ENCODE assay signal across 8 cellular contexts in genomic region chr20:53590122-53590521, GRCh38. TPM values are rescaled to one million over a fixed set of nuclear protein-coding genes. Genes with fewer than 3 reads are reported as not detected.
DNase-seq lines count a peak whose midpoint lies in the region; ATAC-seq, FAIRE-seq and TF ChIP-seq lines count a peak whose summit lies in the region.
"Not testable (repeated sequence)": the region's sequence is repeated elsewhere in the genome, so short reads cannot be mapped to it uniquely, and the experiment has no call there.

No MANE protein-coding gene starts in this region.

- H3K9ac ChIP-seq in K562 (ENCODE audit: insufficient read depth in 1 of 2, low read depth in 2 of 2, low read length in 2 of 2) (peak overlapping the region in 1 of 2 experiments; percentile 90; a peak in 2 of 4 replicates), mesenchymal stem cell (ENCODE audit: low read length) (peak overlapping the region; percentile 98)

- POLR2A ChIA-PET in K562 (lab: Yijun Ruan, JAX) = not testable (repeated sequence)

- peaks cover 84% of the 10 kb centered on the region for H3K79me2 ChIP-seq in K562 (ENCODE audit: control insufficient read depth, insufficient read depth, low read length)

- not testable (repeated sequence) for TF ChIP-seq RAD21 in K562 (CRISPR knock-in tag; conservative IDR thresholded peaks at IDR 0.05 in 1 of 2, IDR thresholded peaks at IDR 0.05 in 1 of 2)

- not testable (repeated sequence) for H3K4me1 ChIP-seq in K562 (replicated peaks in 1 of 2; ENCODE audit: control insufficient read depth in 2 of 2, insufficient read depth in 2 of 2, low read length in 2 of 2); mesenchymal stem cell (ENCODE audit: control insufficient read depth, insufficient read depth, low read depth, low read length); psoas muscle
- H3K4me1 ChIP-seq in upper lobe of left lung = peaks cover 14 to 34% (median 19%) of the 10 kb centered on the region in 4 donors

- not testable (repeated sequence) for H3K79me1 ChIP-seq in mesenchymal stem cell (replicated peaks; ENCODE audit: low read length, poor library complexity, severe bottlenecking)

- H3K14ac ChIP-seq in mesenchymal stem cell (ENCODE audit: low read length in 2 of 2) = not testable (repeated sequence)

- peak overlapping the region; percentile 93 for H3K27ac ChIP-seq in K562 (ENCODE audit: extremely low read depth, low read depth, low read length)
- H3K27ac ChIP-seq in mesenchymal stem cell (ENCODE audit: low read length, poor library complexity, severe bottlenecking) = not testable (repeated sequence)
- H3K27ac ChIP-seq in psoas muscle = peak overlapping the region; percentile 55
- H3K27ac ChIP-seq in upper lobe of left lung = peak overlapping the region; percentile 77 to 99 (median 98)

- not testable (repeated sequence) for TF ChIP-seq POLR2A in K562 (conservative IDR thresholded peaks at IDR 0.05); upper lobe of left lung (IDR thresholded peaks at IDR 0.05)

- H4K8ac ChIP-seq in mesenchymal stem cell (ENCODE audit: low read length) = not testable (repeated sequence)

- in situ Hi-C loops in K562 (cut with MboI) = not testable (repeated sequence)

- not testable (repeated sequence) for H2BK15ac ChIP-seq in mesenchymal stem cell (ENCODE audit: low read depth, poor library complexity, severe bottlenecking)

- not testable (repeated sequence) for ATAC-seq in K562; psoas muscle; upper lobe of left lung (ENCODE audit: low FRiP score in 2 of 2)

- H2BK5ac ChIP-seq in mesenchymal stem cell (ENCODE audit: low read depth, low read length, poor library complexity, severe bottlenecking) = not testable (repeated sequence)

- not testable (repeated sequence) for H3K9me3 ChIP-seq in MG63; K562 (replicated peaks; ENCODE audit: control insufficient read depth, insufficient read depth, low read depth, low read length); mesenchymal stem cell (ENCODE audit: control insufficient read depth, low read length); psoas muscle; upper lobe of left lung

- H2BK120ac ChIP-seq in mesenchymal stem cell (ENCODE audit: low read depth, low read length) = not testable (repeated sequence)

- H3K9me1 ChIP-seq in K562 (ENCODE audit: control insufficient read depth, insufficient read depth, low read length) = not testable (repeated sequence)

- not testable (repeated sequence) for H3K18ac ChIP-seq in mesenchymal stem cell (ENCODE audit: low read depth in 1 of 2, low read length in 2 of 2)

- peak overlapping the region; percentile 81; the same call in 1 of the 2 replicates for H3K4me2 ChIP-seq in K562 (ENCODE audit: insufficient read depth, low read length)
- not testable (repeated sequence) for H3K4me2 ChIP-seq in mesenchymal stem cell (ENCODE audit: low read length, poor library complexity, severe bottlenecking)

- not testable (repeated sequence) for H3K27me3 Mint-ChIP-seq in activated CD4-positive, alpha-beta T cell treated with anti-CD3 and anti-CD28 coated beads, Interleukin-2, amount 10 ng/mL, durations not matched to agents 24 days and 14 days

- 20% methylated on average over 2 of the region's 2 CpGs for WGBS in K562 (ENCODE audit: insufficient coverage, low coverage, missing lambda C conversion rate)
- 80% methylated on average over 1 of the region's 2 CpGs for WGBS in mesenchymal stem cell
- 51 to 57% (median 56%) methylated on average over 2 of the region's 2 CpGs for WGBS in psoas muscle, 3 donors
- 50 to 64% methylated on average over 2 of the region's 2 CpGs for WGBS in upper lobe of left lung, 2 donors

- peak overlapping the region; percentile 98 for H3K27ac Mint-ChIP-seq in activated CD4-positive, alpha-beta T cell treated with anti-CD3 and anti-CD28 coated beads, Interleukin-2, amount 10 ng/mL, durations not matched to agents 24 days and 14 days

- H3K4me3 ChIP-seq in GM06990 (replicated peaks; ENCODE audit: low read depth, low read length) = peak overlapping the region; percentile 53
- H3K4me3 ChIP-seq in MG63 = peak overlapping the region; percentile 23
- H3K4me3 ChIP-seq in K562 = peak overlapping the region; percentile 90; the same call in 1 of the 2 replicates
- H3K4me3 ChIP-seq in fibroblast of mammary gland (ENCODE audit: control insufficient read depth, low read depth, low read length) = peak overlapping the region; percentile 22
- H3K4me3 ChIP-seq in mesenchymal stem cell (ENCODE audit: insufficient read depth in 1 of 2, low read depth in 1 of 2, low read length in 2 of 2) = peak overlapping the region in 1 of 2 experiments; percentile 83
- peak overlapping the region; percentile 39 for H3K4me3 ChIP-seq in psoas muscle
- peak overlapping the region in 1 of 4 donors; percentile 19 for H3K4me3 ChIP-seq in upper lobe of left lung

- H3K23ac ChIP-seq in mesenchymal stem cell (ENCODE audit: low read length in 2 of 2) = not testable (repeated sequence)

- intact Hi-C loops in activated CD4-positive, alpha-beta T cell treated with anti-CD3 and anti-CD28 coated beads, Interleukin-2, amount 10 ng/mL, durations not matched to agents 24 days and 14 days (cut with micrococcal nuclease) = loop anchor here (5.0 kb wide), 1 partner anchor 618 kb away; the partner anchor contains the start of gene TSHZ2
- intact Hi-C loops in K562 (cut with micrococcal nuclease) = loop anchor here (5.0 kb wide), 2 partner anchors 327 to 347 kb away; no protein-coding TSS in a partner anchor
- intact Hi-C loops in psoas muscle (cut with DNase I) = not testable (repeated sequence)

- not testable (repeated sequence) for H2AFZ ChIP-seq in K562 (ENCODE audit: low read depth, low read length); mesenchymal stem cell (ENCODE audit: low read depth, low read length)

- H3K36me3 ChIP-seq in GM06990 (ENCODE audit: control insufficient read depth, insufficient read depth, low read length); K562 (ENCODE audit: control insufficient read depth, insufficient read depth, low read length); mesenchymal stem cell (ENCODE audit: control insufficient read depth in 1 of 2, insufficient read depth in 2 of 2, low read depth in 1 of 2, low read length in 2 of 2); psoas muscle (ENCODE audit: insufficient read depth in 1 of 2, low read depth in 1 of 2); upper lobe of left lung: not testable (repeated sequence)
- H3K36me3 ChIP-seq in MG63 = peaks cover 20% of the 10 kb centered on the region

- not testable (repeated sequence) for DNase-seq in GM06990 (ENCODE audit: extremely low read depth, insufficient read length); MG63; activated CD4-positive, alpha-beta T cell treated with anti-CD3 and anti-CD28 coated beads, Interleukin-2, amount 10 ng/mL, durations not matched to agents 24 days and 14 days; K562 (ENCODE audit: extremely low read depth in 1 of 4, low spot score in 3 of 4); fibroblast of mammary gland (ENCODE audit: low read depth); mesenchymal stem cell; psoas muscle; upper lobe of left lung

- H3K4ac ChIP-seq in mesenchymal stem cell (ENCODE audit: low read depth in 1 of 2, low read length in 2 of 2) = not testable (repeated sequence)

- not testable (repeated sequence) for H3K27me3 ChIP-seq in GM06990 (replicated peaks; ENCODE audit: control insufficient read depth, insufficient read depth, low read length); MG63; K562 (ENCODE audit: control insufficient read depth in 2 of 2, insufficient read depth in 2 of 2, low read length in 2 of 2); mesenchymal stem cell (ENCODE audit: control insufficient read depth in 1 of 2, insufficient read depth in 1 of 2, low read length in 2 of 2); psoas muscle (ENCODE audit: insufficient read depth in 3 of 3, low read length in 2 of 3); upper lobe of left lung

- not testable (repeated sequence) for TF ChIP-seq EP300 in K562 (IDR thresholded peaks at IDR 0.05; ENCODE audit: low read length); upper lobe of left lung (IDR thresholded peaks at IDR 0.05)

- H3K4me3 Mint-ChIP-seq in activated CD4-positive, alpha-beta T cell treated with anti-CD3 and anti-CD28 coated beads, Interleukin-2, amount 10 ng/mL, durations not matched to agents 24 days and 14 days = peak overlapping the region; percentile 87

- not testable (repeated sequence) for H3K9me3 Mint-ChIP-seq in activated CD4-positive, alpha-beta T cell treated with anti-CD3 and anti-CD28 coated beads, Interleukin-2, amount 10 ng/mL, durations not matched to agents 24 days and 14 days

- peaks cover 37% of the 10 kb centered on the region for H3K4me1 Mint-ChIP-seq in activated CD4-positive, alpha-beta T cell treated with anti-CD3 and anti-CD28 coated beads, Interleukin-2, amount 10 ng/mL, durations not matched to agents 24 days and 14 days

- H4K20me1 ChIP-seq in K562 (replicated peaks; ENCODE audit: control insufficient read depth, insufficient read depth, low read length) = not testable (repeated sequence)

- CTCF ChIA-PET in K562 (lab: Yijun Ruan, JAX; ENCODE audit: low intra/inter-chr PET ratio) = not testable (repeated sequence)

- not testable (repeated sequence) for H2BK12ac ChIP-seq in mesenchymal stem cell (ENCODE audit: low read length in 2 of 2)

- H3K36me3 Mint-ChIP-seq in activated CD4-positive, alpha-beta T cell treated with anti-CD3 and anti-CD28 coated beads, Interleukin-2, amount 10 ng/mL, durations not matched to agents 24 days and 14 days (ENCODE audit: low read depth) = peaks cover 19% of the 10 kb centered on the region

- BruUV-seq in K562 (replicated peaks; lab: Mats Ljungman, UMichigan) = not testable (repeated sequence)

- TF ChIP-seq CTCF in GM06990 (IDR thresholded peaks at IDR 0.05; ENCODE audit: insufficient read depth, low read length, poor library complexity, severe bottlenecking); K562 (IDR thresholded peaks at IDR 0.05 in 2 of 3, conservative IDR thresholded peaks at IDR 0.05 in 1 of 3; ENCODE audit: insufficient read depth in 2 of 3, low read depth in 1 of 3, low read length in 3 of 3); fibroblast of mammary gland (conservative IDR thresholded peaks at IDR 0.05; ENCODE audit: control insufficient read depth, insufficient read depth, low read depth, low read length); psoas muscle (IDR thresholded peaks at IDR 0.05); upper lobe of left lung (IDR thresholded peaks at IDR 0.05): not testable (repeated sequence)

- FAIRE-seq in K562 (lab: Jason Lieb, UNC) = not testable (repeated sequence)

- not testable (repeated sequence) for H2AK5ac ChIP-seq in mesenchymal stem cell (ENCODE audit: low read length, severe bottlenecking)

- not testable (repeated sequence) for H4K91ac ChIP-seq in mesenchymal stem cell (ENCODE audit: low read length)

RNA-seq across cellular contexts. Expression of gene ZNF217, which starts 3.5 kb away (rescaled TPM):
- total RNA-seq in MG63 (2014; rRNA removed; shearing (Covaris generic); ENCODE audit: low replicate concordance) = 15.7 and 22.6 TPM in 2 replicates
- total RNA-seq in activated CD4-positive, alpha-beta T cell treated with anti-CD3 and anti-CD28 coated beads, Interleukin-2, amount 10 ng/mL, durations not matched to agents 24 days and 14 days = 58.0 and 60.9 TPM in 2 replicates
- 27.8 and 53.4 TPM in 2 replicates for total RNA-seq in K562 (2011; cell fraction: chromatin; rRNA removed; ENCODE audit: low replicate concordance)
- 21.3 and 24.7 TPM in 2 replicates for total RNA-seq in K562 (2011; cell fraction: nucleolus; rRNA removed)
- 26.2 and 28.5 TPM in 2 replicates for total RNA-seq in K562 (2011; cell fraction: nucleoplasm; rRNA removed)
- 16.8 and 17.7 TPM in 2 replicates for total RNA-seq in K562 (2014; rRNA removed)
- total RNA-seq in K562 (2014; rRNA removed; fragmentation: Illumina TruSeq; extraction: Trizol) = 23.4 and 25.0 TPM in 2 replicates
- 18.7 and 21.8 TPM in 2 replicates for total RNA-seq in K562 (2015; rRNA removed; fragmentation: Illumina TruSeq; extraction: Trizol)
- total RNA-seq in K562 (2021) = 39.7 and 41.8 TPM in 2 replicates
- 11.4 and 12.9 TPM in 2 replicates for polyA plus RNA-seq in K562 (2011; rRNA removed)
- polyA plus RNA-seq in K562 (2011; cell fraction: cytosol; rRNA removed) = 6.8 and 8.6 TPM in 2 replicates
- polyA plus RNA-seq in K562 (2011; cell fraction: nucleus; rRNA removed) = 19.8 and 24.3 TPM in 2 replicates
- 17.7 and 21.1 TPM in 2 replicates for polyA plus RNA-seq in K562 (2012)
- polyA plus RNA-seq in K562 (2014; fragmentation: Illumina TruSeq; extraction: Trizol) = 19.3 and 26.7 TPM in 2 replicates
- 1 to 10 TPM; 3.0 to 7.1 TPM for polyA plus RNA-seq in K562 (2014; fragmentation: Nextera tagmentation; extraction: Ambion mirVana)
- 16.0 and 23.5 TPM in 2 replicates for polyA plus RNA-seq in K562 (2014; rRNA removed)
- polyA minus RNA-seq in K562 (2011; rRNA and poly(A)+ RNA removed) = 36.2 and 44.6 TPM in 2 replicates
- polyA minus RNA-seq in K562 (2011; cell fraction: cytosol; rRNA and poly(A)+ RNA removed) = 21.7 and 25.7 TPM in 2 replicates
- 19.7 and 29.4 TPM in 2 replicates for polyA minus RNA-seq in K562 (2011; cell fraction: nucleus; rRNA and poly(A)+ RNA removed)
- 15.7 TPM for polyA plus RNA-seq in mesenchymal stem cell (2013, experiment 1 of 2)
- polyA plus RNA-seq in mesenchymal stem cell (2013, experiment 2 of 2) = 16.6 TPM
- 1 to 10 TPM; 4.0 to 8.1 (median 6.1) TPM for total RNA-seq in psoas muscle
- 1 to 10 TPM; 1.7 to 4.3 (median 2.6) TPM for polyA plus RNA-seq in psoas muscle
- total RNA-seq in upper lobe of left lung = 10 to 100 TPM; 18.7 to 38.4 (median 33.9) TPM
